Comparison of ENCODE assay signal across 1 cellular context in genomic region chr7:44575054-44575453, GRCh38.
TF ChIP-seq lines count a peak whose summit lies in the region.

No MANE protein-coding gene starts in this region.

TF ChIP-seq in H1, 55 proteins besides CTCF, POLR2A, EP300 and RAD21 (continued from another document):
- no peak for TF ChIP-seq ATF2 (IDR thresholded peaks at IDR 0.05; ENCODE audit: low read length)
- no peak for TF ChIP-seq CHD2 (IDR thresholded peaks at IDR 0.05; ENCODE audit: low read length)
- no peak for TF ChIP-seq RNF2 (IDR thresholded peaks at IDR 0.05; ENCODE audit: borderline replicate concordance, low read depth, low read length, missing control alignments, poor library complexity, severe bottlenecking)
- no peak for TF ChIP-seq RXRA (IDR thresholded peaks at IDR 0.05; ENCODE audit: insufficient read depth, low read depth, low read length)
- no peak for TF ChIP-seq TCF12 (IDR thresholded peaks at IDR 0.05; ENCODE audit: low read depth, low read length)
- no peak for TF ChIP-seq SP1 (IDR thresholded peaks at IDR 0.05; ENCODE audit: low read depth, low read length)
TF ChIP-seq in H1: peak in this region for 0.
